In the genomic region with DNA sequence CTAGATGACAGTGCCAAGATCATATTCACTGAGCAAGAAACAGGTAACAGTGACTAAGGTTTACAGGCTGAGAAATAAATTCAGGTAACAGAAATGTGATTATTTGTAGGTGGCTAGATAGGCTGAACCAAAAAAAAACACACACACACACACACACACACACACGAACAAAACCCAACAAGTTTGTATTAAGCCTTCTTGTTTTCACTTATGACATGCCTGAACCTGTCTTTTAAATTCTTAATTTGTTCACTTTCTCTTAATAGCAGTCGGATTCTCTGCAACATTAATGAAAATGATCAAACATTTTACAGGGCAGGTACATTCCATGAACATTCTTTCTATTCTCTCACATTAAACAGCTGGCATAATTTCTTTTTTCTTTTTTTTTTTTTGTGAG, we compare ENCODE assay signal across 31 cellular contexts.
"Had no signal": no experiment of that assay in that cellular context is flagged by ENCODE, and none has a peak within 500 bp of the region (broad histone marks: within the 10 kb centered on the region; RNA-seq: fewer than 3 reads in every experiment).

No MANE protein-coding gene starts in this region.

- ATAC-seq: activated CD4-positive, CD25-positive, alpha-beta regulatory T cell treated with anti-CD3 and anti-CD28 coated beads, Interleukin-2, amount 50 U/mL, for 24 hours; activated CD8-positive, alpha-beta T cell treated with anti-CD3 and anti-CD28 coated beads for 36 hours; activated T-cell treated with anti-CD3 and anti-CD28 coated beads, Interleukin-2, amount 50 U/mL, for 4 hours; activated T-helper 17 cell treated with anti-CD3 and anti-CD28 coated beads, Interleukin-2, amount 50 U/mL, for 72 hours; gastrocnemius medialis; heart left ventricle; T-helper 17 cell had no signal

- H3K27ac ChIP-seq: brain microvascular endothelial cell, cardiac muscle cell, colonic mucosa, epithelial cell of prostate, gastrocnemius medialis, heart left ventricle, WERI-Rb-1 had no signal

- H3K27me3 ChIP-seq: brain microvascular endothelial cell, cardiac muscle cell, colonic mucosa, gastrocnemius medialis, heart left ventricle had no signal

- DNase-seq: activated B cell treated with CpG ODN at 0.5 μM for 24 hours; activated CD4-positive, alpha-beta T cell treated with anti-CD3 and anti-CD28 coated beads for 48 hours; activated CD4-positive, alpha-beta T cell treated with anti-CD3 and anti-CD28 coated beads, Interleukin-2, amount 50 U/mL, for 1 hour; activated CD4-positive, alpha-beta T cell treated with anti-CD3 and anti-CD28 coated beads, Interleukin-2, amount 50 U/mL, for 48 hours; activated CD8-positive, alpha-beta memory T cell treated with anti-CD3 and anti-CD28 coated beads for 24 hours; activated CD8-positive, alpha-beta T cell treated with anti-CD3 and anti-CD28 coated beads for 36 hours; activated effector memory CD4-positive, alpha-beta T cell treated with Interleukin-2 at 50 U/mL for 16 hours; activated gamma-delta T cell treated with Interleukin-2 at 50 U/mL for 16 hours; activated naive CD4-positive, alpha-beta T cell treated with anti-CD3 and anti-CD28 coated beads, Interleukin-2, amount 50 U/mL, for 16 hours; activated naive CD4-positive, alpha-beta T cell treated with Interleukin-2 at 50 U/mL for 16 hours; activated T-cell treated with anti-CD3 and anti-CD28 coated beads, Interleukin-2, amount 50 U/mL, for 4 hours; amniotic stem cell; anterior cingulate cortex; brain microvascular endothelial cell; central memory CD4-positive, alpha-beta T cell; cerebellar nuclear complex; colonic mucosa; effector memory CD4-positive, alpha-beta T cell; endodermal cell; foreskin fibroblast; gastrocnemius medialis; glutamatergic neuron; heart left ventricle; T-helper 1 cell; T-helper 17 cell; T1000; WERI-Rb-1 had no signal

- H3K4me1 ChIP-seq: colonic mucosa, gastrocnemius medialis had no signal

- H3K36me3 ChIP-seq: cardiac muscle cell, colonic mucosa, gastrocnemius medialis, WERI-Rb-1 had no signal

- H3K4me3 ChIP-seq: cardiac muscle cell, colonic mucosa, gastrocnemius medialis, heart left ventricle had no signal

- H3K9me3 ChIP-seq: colonic mucosa, gastrocnemius medialis, heart left ventricle had no signal
